In the genomic region with DNA sequence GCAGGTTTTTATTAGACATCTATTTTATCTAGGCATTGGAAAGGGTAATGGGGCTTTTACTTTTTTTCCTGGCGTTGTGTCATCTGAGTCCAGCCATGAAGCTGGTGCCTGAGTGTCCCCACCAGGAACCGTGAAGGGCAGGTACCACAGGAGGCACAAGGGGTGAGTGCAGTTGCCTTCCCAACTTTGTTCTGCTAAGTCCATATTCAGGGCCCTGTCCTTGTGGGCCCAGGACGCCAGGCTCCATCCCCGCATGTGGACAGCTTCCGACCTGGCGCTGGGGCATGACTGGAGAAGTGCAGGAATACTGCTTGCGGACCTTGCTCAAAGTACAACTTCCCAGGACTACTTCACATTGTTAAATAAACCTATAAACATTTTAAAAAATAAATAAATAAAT, we compare ENCODE assay signal across 25 cellular contexts.
"Had no signal": no experiment of that assay in that cellular context is flagged by ENCODE, and none has a peak within 500 bp of the region (broad histone marks: within the 10 kb centered on the region; RNA-seq: fewer than 3 reads in every experiment).

No MANE protein-coding gene starts in this region.

- H3K9me3 Mint-ChIP-seq: activated CD4-positive, alpha-beta memory T cell treated with anti-CD3 and anti-CD28 coated beads for 36 hours; activated CD4-positive, alpha-beta T cell treated with anti-CD3 and anti-CD28 coated beads, Interleukin-2, amount 10 ng/mL, durations not matched to agents 24 days and 14 days; activated naive CD8-positive, alpha-beta T cell treated with anti-CD3 and anti-CD28 coated beads for 36 hours; activated naive CD8-positive, alpha-beta T cell treated with anti-CD3 and anti-CD28 coated beads, Interleukin-2, amount 50 U/mL, for 24 hours; activated T-cell treated with anti-CD3 and anti-CD28 coated beads, Interleukin-2, amount 50 U/mL, for 4 hours; activated T-helper 17 cell treated with anti-CD3 and anti-CD28 coated beads, Interleukin-2, amount 50 U/mL, for 72 hours; effector memory CD8-positive, alpha-beta T cell had no signal

- DNase-seq: activated CD4-positive, alpha-beta memory T cell treated with anti-CD3 and anti-CD28 coated beads for 36 hours; activated CD4-positive, alpha-beta T cell treated with anti-CD3 and anti-CD28 coated beads for 36 hours; activated CD4-positive, alpha-beta T cell treated with anti-CD3 and anti-CD28 coated beads, Interleukin-2, amount 10 ng/mL, durations not matched to agents 24 days and 14 days; activated CD4-positive, CD25-positive, alpha-beta regulatory T cell; activated CD4-positive, CD25-positive, alpha-beta regulatory T cell treated with anti-CD3 and anti-CD28 coated beads, Interleukin-2, amount 50 U/mL, for 72 hours; activated CD8-positive, alpha-beta memory T cell treated with anti-CD3 and anti-CD28 coated beads for 24 hours; activated gamma-delta T cell; activated naive CD4-positive, alpha-beta T cell; activated naive CD4-positive, alpha-beta T cell treated with anti-CD3 and anti-CD28 coated beads, Interleukin-2, amount 50 U/mL, for 16 hours; activated naive CD8-positive, alpha-beta T cell treated with anti-CD3 and anti-CD28 coated beads for 36 hours; activated naive CD8-positive, alpha-beta T cell treated with anti-CD3 and anti-CD28 coated beads, Interleukin-2, amount 50 U/mL, for 24 hours; activated T-cell treated with anti-CD3 and anti-CD28 coated beads, Interleukin-2, amount 50 U/mL, for 4 hours; adrenal gland; amygdala; aorta; body of pancreas; caudate nucleus; cortex of kidney; dermis blood vessel endothelial cell; effector CD4-positive, alpha-beta T cell; effector memory CD8-positive, alpha-beta T cell; foreskin fibroblast; T-helper 2 cell had no signal

- H3K4me1 Mint-ChIP-seq: activated CD4-positive, alpha-beta T cell treated with anti-CD3 and anti-CD28 coated beads for 36 hours; activated T-helper 17 cell treated with anti-CD3 and anti-CD28 coated beads, Interleukin-2, amount 50 U/mL, for 72 hours had no signal

- H3K27ac Mint-ChIP-seq: activated CD4-positive, alpha-beta memory T cell treated with anti-CD3 and anti-CD28 coated beads for 36 hours; activated CD4-positive, alpha-beta T cell treated with anti-CD3 and anti-CD28 coated beads for 36 hours; activated CD4-positive, alpha-beta T cell treated with anti-CD3 and anti-CD28 coated beads, Interleukin-2, amount 10 ng/mL, durations not matched to agents 24 days and 14 days; activated naive CD8-positive, alpha-beta T cell treated with anti-CD3 and anti-CD28 coated beads for 36 hours; activated naive CD8-positive, alpha-beta T cell treated with anti-CD3 and anti-CD28 coated beads, Interleukin-2, amount 50 U/mL, for 24 hours; activated T-helper 17 cell treated with anti-CD3 and anti-CD28 coated beads, Interleukin-2, amount 50 U/mL, for 72 hours; effector memory CD8-positive, alpha-beta T cell had no signal

- H3K36me3 Mint-ChIP-seq: activated CD4-positive, alpha-beta memory T cell treated with anti-CD3 and anti-CD28 coated beads for 36 hours; activated naive CD8-positive, alpha-beta T cell treated with anti-CD3 and anti-CD28 coated beads for 36 hours had no signal

- H3K27me3 ChIP-seq: adrenal gland, body of pancreas had no signal

- H3K27me3 Mint-ChIP-seq: activated CD4-positive, alpha-beta memory T cell treated with anti-CD3 and anti-CD28 coated beads for 36 hours; activated CD4-positive, alpha-beta T cell treated with anti-CD3 and anti-CD28 coated beads for 36 hours; activated naive CD8-positive, alpha-beta T cell treated with anti-CD3 and anti-CD28 coated beads for 36 hours; activated naive CD8-positive, alpha-beta T cell treated with anti-CD3 and anti-CD28 coated beads, Interleukin-2, amount 50 U/mL, for 24 hours; activated T-helper 17 cell treated with anti-CD3 and anti-CD28 coated beads, Interleukin-2, amount 50 U/mL, for 72 hours; effector memory CD8-positive, alpha-beta T cell had no signal

- H3K4me3 Mint-ChIP-seq: activated CD4-positive, alpha-beta memory T cell treated with anti-CD3 and anti-CD28 coated beads for 36 hours; activated CD4-positive, alpha-beta T cell treated with anti-CD3 and anti-CD28 coated beads for 36 hours; activated CD4-positive, alpha-beta T cell treated with anti-CD3 and anti-CD28 coated beads, Interleukin-2, amount 10 ng/mL, durations not matched to agents 24 days and 14 days; activated naive CD8-positive, alpha-beta T cell treated with anti-CD3 and anti-CD28 coated beads for 36 hours; activated naive CD8-positive, alpha-beta T cell treated with anti-CD3 and anti-CD28 coated beads, Interleukin-2, amount 50 U/mL, for 24 hours; activated T-cell treated with anti-CD3 and anti-CD28 coated beads, Interleukin-2, amount 50 U/mL, for 4 hours; activated T-helper 17 cell treated with anti-CD3 and anti-CD28 coated beads, Interleukin-2, amount 50 U/mL, for 72 hours; effector memory CD8-positive, alpha-beta T cell had no signal

- H3K4me1 ChIP-seq: adrenal gland had no signal

- H3K27ac ChIP-seq: adrenal gland, body of pancreas, epithelial cell of prostate had no signal

- ATAC-seq: activated CD4-positive, alpha-beta T cell treated with anti-CD3 and anti-CD28 coated beads for 36 hours; activated naive CD8-positive, alpha-beta T cell treated with anti-CD3 and anti-CD28 coated beads, Interleukin-2, amount 50 U/mL, for 24 hours; activated T-cell treated with anti-CD3 and anti-CD28 coated beads, Interleukin-2, amount 50 U/mL, for 4 hours; activated T-helper 17 cell treated with anti-CD3 and anti-CD28 coated beads, Interleukin-2, amount 50 U/mL, for 72 hours; body of pancreas; effector memory CD8-positive, alpha-beta T cell had no signal

- H3K36me3 ChIP-seq: adrenal gland had no signal

- H3K4me3 ChIP-seq: adrenal gland, body of pancreas had no signal

- H3K9me3 ChIP-seq: adrenal gland, body of pancreas had no signal
